21 cellular contexts compared by ENCODE assay signal in genomic region chr12:40598073-40598472, GRCh38.
A peak's percentile ranks its signal among the peaks of the same experiment; 100 is the strongest.
DNase-seq lines count a peak whose midpoint lies in the region; FAIRE-seq and TF ChIP-seq lines count a peak whose summit lies in the region.
"Had no signal": no experiment of that assay in that cellular context is flagged by ENCODE, and none has a peak within 500 bp of the region (broad histone marks: within the 10 kb centered on the region; RNA-seq: fewer than 3 reads in every experiment).

No MANE protein-coding gene starts in this region.

- no peaks in the 10 kb centered on the region for H4K20me1 ChIP-seq in smooth muscle cell (ENCODE audit: low read depth)
- H4K20me1 ChIP-seq: BLaER1 had no signal

- no peaks in the 10 kb centered on the region for H3K36me3 ChIP-seq in smooth muscle cell (ENCODE audit: low read depth)
- H3K36me3 ChIP-seq: BE2C, BLaER1 had no signal

- no peaks in the 10 kb centered on the region for H3K79me2 ChIP-seq in smooth muscle cell (ENCODE audit: low read depth)

- no peaks in the 10 kb centered on the region for H3F3A ChIP-seq in smooth muscle cell (ENCODE audit: low read depth)

- WGBS in smooth muscle cell (ENCODE audit: low lambda C conversion rate): 76% methylated on average over 2 of the region's 2 CpGs

- H3K27ac ChIP-seq in smooth muscle cell (ENCODE audit: low read depth): no peak overlapping the region
- H3K27ac ChIP-seq: BLaER1 had no signal

- H3K4me1 ChIP-seq in smooth muscle cell (ENCODE audit: low read depth): no peaks in the 10 kb centered on the region
- H3K4me1 ChIP-seq: BE2C, BLaER1, Caco-2 had no signal

- no peak overlapping the region for H3K9ac ChIP-seq in smooth muscle cell (ENCODE audit: low read depth)
- H3K9ac ChIP-seq: BLaER1 had no signal

- no peak for TF ChIP-seq POLR2A in GM12891 (IDR thresholded peaks at IDR 0.05; ENCODE audit: low read depth, low read length)

- FAIRE-seq in GM12891 (lab: Jason Lieb, UNC): no peak
- peak; percentile 69 for FAIRE-seq in GM19239 (lab: Jason Lieb, UNC)
- FAIRE-seq: A204.1, D721Med, G401.6 had no signal

- DNase-seq in GM12891 (ENCODE audit: insufficient read length, low spot score) (no peak), GM19239 (ENCODE audit: insufficient read length, low spot score) (no peak), MV-4-11 (lab: John Stamatoyannopoulos, UW) (peak; percentile 9), smooth muscle cell (lab: John Stamatoyannopoulos, UW; ENCODE audit: unreplicated experiment) (no peak), NCI-H526 (lab: John Stamatoyannopoulos, UW) (no peak)
- no peak for DNase-seq in activated CD8-positive, alpha-beta memory T cell treated with anti-CD3 and anti-CD28 coated beads, Interleukin-2, amount 50 U/mL, for 48 hours
- DNase-seq: 8988T; ACHN; BE2C; C1 segment of cervical spinal cord; Caco-2; Calu3; CD4-positive, alpha-beta memory T cell; CD4-positive, CD25-positive, alpha-beta regulatory T cell; CD8-positive, alpha-beta memory T cell; DMS79 treated with DMSO at 0.1 percent for 48 hours; GF-D8 had no signal

- no peaks in the 10 kb centered on the region for H3K9me3 ChIP-seq in smooth muscle cell (replicated peaks; ENCODE audit: low read depth)
- H3K9me3 ChIP-seq: BE2C, BLaER1, Caco-2 had no signal

- no peak overlapping the region for H2AFZ ChIP-seq in smooth muscle cell (ENCODE audit: low read depth)

- no peaks in the 10 kb centered on the region for H3K27me3 ChIP-seq in smooth muscle cell (ENCODE audit: low read depth)
- H3K27me3 ChIP-seq: BE2C, BLaER1 had no signal

- H3K4me2 ChIP-seq in smooth muscle cell: no peak overlapping the region
- H3K4me2 ChIP-seq: BLaER1 had no signal

- no peak for TF ChIP-seq CTCF in smooth muscle cell (IDR thresholded peaks at IDR 0.05; ENCODE audit: borderline replicate concordance, insufficient read depth, poor library complexity, severe bottlenecking)

- H3K4me3 ChIP-seq in smooth muscle cell: no peak overlapping the region
- H3K4me3 ChIP-seq: BLaER1 had no signal

TF ChIP-seq in GM12891, 5 proteins besides CTCF, POLR2A, EP300 and RAD21:
- no peak for TF ChIP-seq PAX5 (IDR thresholded peaks at IDR 0.05; ENCODE audit: insufficient read depth, low read length, severe bottlenecking)
- no peak for TF ChIP-seq POU2F2 (IDR thresholded peaks at IDR 0.05; ENCODE audit: low read depth, low read length)
- no peak for TF ChIP-seq POLR2AphosphoS5 (IDR thresholded peaks at IDR 0.05; ENCODE audit: low read depth, low read length)
- no peak for TF ChIP-seq TAF1 (IDR thresholded peaks at IDR 0.05; ENCODE audit: low read depth, low read length)
- peak; percentile 76 for TF ChIP-seq SPI1 (IDR thresholded peaks at IDR 0.05; ENCODE audit: low read depth, low read length)
